In genomic region chr22:19923914-19924513, GRCh38 we compare ENCODE assay signal across 10 cellular contexts.
"Had no signal": no experiment of that assay in that cellular context is flagged by ENCODE, and none has a peak within 500 bp of the region (broad histone marks: within the 10 kb centered on the region; RNA-seq: fewer than 3 reads in every experiment).

No MANE protein-coding gene starts in this region.

- H3K27ac ChIP-seq: GM23248, HL-60, KMS-11 had no signal

- H3K27ac Mint-ChIP-seq: HFFc6 had no signal

- DNase-seq: GM23248, GOT3, H7, HFFc6, IMR-90, KBM-7 had no signal

- H3K36me3 ChIP-seq: HAP-1 had no signal

- H3K4me3 Mint-ChIP-seq: HFFc6 had no signal

- H3K9me3 Mint-ChIP-seq: HFFc6 had no signal

- H3K9ac ChIP-seq: GM23248, KMS-11 had no signal

- ATAC-seq: HCT116 had no signal

- H3K9me3 ChIP-seq: HAP-1 had no signal

- H2AFZ ChIP-seq: GM23248 had no signal

- H3K4me2 ChIP-seq: KMS-11 had no signal

- H3K4me3 ChIP-seq: GM23248, HAP-1 had no signal

- H3K4me1 ChIP-seq: HAP-1 had no signal
